Comparison of ENCODE assay signal across 9 cellular contexts in genomic region chr11:130145328-130145812, GRCh38. TPM values are rescaled to one million over a fixed set of nuclear protein-coding genes. Genes with fewer than 3 reads are reported as not detected.
DNase-seq lines count a peak whose midpoint lies in the region; ATAC-seq, FAIRE-seq and TF ChIP-seq lines count a peak whose summit lies in the region.
"Had no signal": no experiment of that assay in that cellular context is flagged by ENCODE, and none has a peak within 500 bp of the region (broad histone marks: within the 10 kb centered on the region; RNA-seq: fewer than 3 reads in every experiment).

No MANE protein-coding gene starts in this region.

- POLR2A ChIA-PET in WTC11 (lab: Charles Lee), result interaction anchor here (0.6 to 2.3 kb wide), 6 partner anchors 10 to 172 kb away, joined by 4 to 10 read pairs (median 6); partner anchors contain the start of genes PRDM10 and ST14

- H3K36me3 ChIP-seq in HUES48 (ENCODE audit: control insufficient read depth, insufficient read depth, low read length), result peaks cover 60% of the 10 kb centered on the region
- peaks cover 56% of the 10 kb centered on the region for H3K36me3 ChIP-seq in iPS-20b (ENCODE audit: insufficient read depth, low read depth, low read length)
- H3K36me3 ChIP-seq in spleen, result peaks cover 0 to 52% (median 43%) of the 10 kb centered on the region in 6 donors

- TF ChIP-seq POLR2A in spleen (IDR thresholded peaks at IDR 0.05), result no peak

- peaks cover 26% of the 10 kb centered on the region for H3K4me1 Mint-ChIP-seq in WTC11
- peaks cover 20% of the 10 kb centered on the region for H3K4me1 Mint-ChIP-seq in stimulated activated memory B cell treated with anti-CD40 and anti-IgM and Interleukin-4, amounts not matched to agents 10 μg/mL and 1 μg/mL and 100 μg/mL, for 72 hours

- TF ChIP-seq CTCF in WTC11 (IDR thresholded peaks at IDR 0.05), result no peak
- TF ChIP-seq CTCF in spleen (IDR thresholded peaks at IDR 0.05 in 8 of 11, conservative IDR thresholded peaks at IDR 0.05 in 3 of 11), result no peak
- TF ChIP-seq CTCF in D721Med (IDR thresholded peaks at IDR 0.05; ENCODE audit: insufficient read depth, missing control alignments), result no peak

- no peak for ATAC-seq in WTC11
- no peak for ATAC-seq in stimulated activated memory B cell treated with anti-CD40 and anti-IgM and Interleukin-4, amounts not matched to agents 10 μg/mL and 1 μg/mL and 100 μg/mL, for 72 hours

- H3K27ac ChIP-seq in HUES48 (ENCODE audit: low read depth, low read length), result peak overlapping the region; percentile 45
- H3K27ac ChIP-seq in iPS-20b (ENCODE audit: low read length), result peak overlapping the region; percentile 35
- H3K27ac ChIP-seq in spleen, result peak overlapping the region in 4 of 8 donors; percentile 71 to 89 (median 80)

- H3K9ac ChIP-seq in HUES48 (ENCODE audit: low read depth, low read length) (no peak overlapping the region), iPS-20b (ENCODE audit: low read depth, low read length) (no peak overlapping the region)

- no peaks in the 10 kb centered on the region for H3K27me3 Mint-ChIP-seq in WTC11 (ENCODE audit: low read depth)
- no peaks in the 10 kb centered on the region for H3K27me3 Mint-ChIP-seq in stimulated activated memory B cell treated with anti-CD40 and anti-IgM and Interleukin-4, amounts not matched to agents 10 μg/mL and 1 μg/mL and 100 μg/mL, for 72 hours
- H3K27me3 Mint-ChIP-seq: activated naive CD8-positive, alpha-beta T cell had no signal

- H3K9me3 ChIP-seq in HUES48 (ENCODE audit: control insufficient read depth, insufficient read depth, low read length) (no peaks in the 10 kb centered on the region), iPS-20b (ENCODE audit: insufficient read depth, low read depth, low read length) (no peaks in the 10 kb centered on the region), spleen (no peaks in the 10 kb centered on the region)

- 96 to 99% (median 98%) methylated on average over 3 of the region's 3 CpGs for WGBS in spleen, 5 donors

- intact Hi-C loops in spleen (cut with DNase I; ENCODE audit: low total_unique reads), result no loop called here

- H3K9me3 Mint-ChIP-seq in WTC11, result no peaks in the 10 kb centered on the region
- H3K9me3 Mint-ChIP-seq in stimulated activated memory B cell treated with anti-CD40 and anti-IgM and Interleukin-4, amounts not matched to agents 10 μg/mL and 1 μg/mL and 100 μg/mL, for 72 hours, result no peaks in the 10 kb centered on the region

- H3K27ac Mint-ChIP-seq in WTC11, result peak overlapping the region; percentile 98
- H3K27ac Mint-ChIP-seq in stimulated activated memory B cell treated with anti-CD40 and anti-IgM and Interleukin-4, amounts not matched to agents 10 μg/mL and 1 μg/mL and 100 μg/mL, for 72 hours, result peak overlapping the region; percentile 3
- H3K27ac Mint-ChIP-seq: activated naive CD8-positive, alpha-beta T cell had no signal

- peak overlapping the region; percentile 4; the same call in 1 of the 2 replicates for H3K4me3 Mint-ChIP-seq in WTC11
- no peak overlapping the region for H3K4me3 Mint-ChIP-seq in stimulated activated memory B cell treated with anti-CD40 and anti-IgM and Interleukin-4, amounts not matched to agents 10 μg/mL and 1 μg/mL and 100 μg/mL, for 72 hours
- H3K4me3 Mint-ChIP-seq: activated naive CD8-positive, alpha-beta T cell had no signal

- peaks cover 45% of the 10 kb centered on the region for H3K36me3 Mint-ChIP-seq in WTC11
- H3K36me3 Mint-ChIP-seq in stimulated activated memory B cell treated with anti-CD40 and anti-IgM and Interleukin-4, amounts not matched to agents 10 μg/mL and 1 μg/mL and 100 μg/mL, for 72 hours, result peaks cover 7% of the 10 kb centered on the region

- peaks cover 17% of the 10 kb centered on the region for H3K4me1 ChIP-seq in HUES48 (ENCODE audit: control insufficient read depth, insufficient read depth, low read length)
- peaks cover 13% of the 10 kb centered on the region; the same call in 1 of the 2 replicates for H3K4me1 ChIP-seq in iPS-20b (ENCODE audit: insufficient read depth, low read length)
- H3K4me1 ChIP-seq in spleen, result peaks cover 6 to 45% (median 29%) of the 10 kb centered on the region in 6 donors

- H3K4me3 ChIP-seq in HUES48 (ENCODE audit: low read depth, low read length) (no peak overlapping the region), iPS-20b (ENCODE audit: low read length) (no peak overlapping the region), spleen (no peak overlapping the region)

- FAIRE-seq in D721Med (lab: Jason Lieb, UNC), result no peak

- H3K27me3 ChIP-seq in HUES48 (ENCODE audit: control insufficient read depth, insufficient read depth, low read length) (no peaks in the 10 kb centered on the region), iPS-20b (ENCODE audit: insufficient read depth, low read length) (no peaks in the 10 kb centered on the region), spleen (replicated peaks in 1 of 7) (no peaks in the 10 kb centered on the region)

- DNase-seq in WTC11 (ENCODE audit: low spot score) (no peak), HuH-7 (ENCODE audit: low spot score) (no peak), spleen (no peak), D721Med (ENCODE audit: insufficient read length, low spot score) (no peak)
- DNase-seq: cortex of kidney had no signal

- CTCF ChIA-PET in WTC11 (lab: Charles Lee), result interaction anchor here (1.0 to 3.7 kb wide), 23 partner anchors 10 to 360 kb away, joined by 3 to 96 read pairs (median 6); partner anchors contain the start of genes NFRKB, PRDM10, ST14 and ZBTB44

TF ChIP-seq in WTC11, 78 proteins besides CTCF, POLR2A, EP300 and RAD21:
- no peak for TF ChIP-seq RORB (CRISPR knock-in tag; IDR thresholded peaks at IDR 0.05)
TF ChIP-seq in WTC11: peak in this region for 0.

RNA-seq across cellular contexts. Expression of gene ST14, which starts 14.2 kb away (rescaled TPM):
- total RNA-seq in WTC11 (2021) (27.5 to 33.9 TPM (median 27.8 TPM) in 3 replicates), spleen (10 to 100 TPM in 6 of 7 donors, 1 to 10 TPM in 1; 7.1 to 20.2 (median 12.5) TPM)
- 10 to 100 TPM; 10.7 to 25.9 (median 12.5) TPM for polyA plus RNA-seq in spleen
